In the genomic region with DNA sequence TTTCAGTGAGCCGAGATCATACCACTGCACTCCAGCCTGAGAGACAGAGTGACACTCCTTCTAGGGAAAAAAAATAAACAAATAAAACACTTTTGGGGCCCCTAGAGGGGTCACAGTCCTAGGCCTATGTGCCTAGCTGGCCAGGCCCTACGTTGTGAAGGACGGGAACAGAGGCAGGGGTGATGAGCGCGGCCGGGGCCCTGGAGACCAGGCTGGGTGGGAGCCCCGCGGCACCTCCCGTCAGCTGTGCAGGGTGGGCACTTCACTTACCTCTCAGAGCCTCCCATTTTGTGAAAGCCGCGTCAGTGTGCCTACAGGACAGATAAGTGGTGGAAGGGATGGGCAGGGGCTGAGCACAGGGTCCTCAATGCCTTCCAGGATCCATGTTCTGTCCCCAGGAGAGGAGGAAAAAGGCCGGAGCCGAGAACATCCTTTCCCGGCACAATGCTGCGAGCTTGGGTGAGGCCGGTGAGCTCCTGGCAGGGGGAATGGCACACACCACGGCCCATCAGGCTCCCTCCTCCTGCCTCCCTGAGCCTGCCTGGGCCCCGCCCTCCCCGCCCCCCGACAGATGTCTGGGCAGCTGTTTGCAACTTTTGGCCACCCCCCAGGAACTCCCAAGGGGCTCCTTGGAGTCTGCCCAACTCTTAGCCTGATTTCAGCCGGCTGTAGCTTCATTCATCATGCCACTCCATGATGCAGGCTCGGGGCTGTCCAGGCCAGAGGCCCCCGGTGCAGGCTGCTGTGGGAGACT, we compare ENCODE assay signal across 15 cellular contexts.
DNase-seq lines count a peak whose midpoint lies in the region; ATAC-seq and TF ChIP-seq lines count a peak whose summit lies in the region.
"Had no signal": no experiment of that assay in that cellular context is flagged by ENCODE, and none has a peak within 500 bp of the region (broad histone marks: within the 10 kb centered on the region; RNA-seq: fewer than 3 reads in every experiment).

No MANE protein-coding gene starts in this region.

- ATAC-seq in psoas muscle, result peak in 3 of 4 donors; percentile 51 to 64 (median 51)
- ATAC-seq: left colon had no signal

- TF ChIP-seq CTCF in fibroblast of the aortic adventitia (IDR thresholded peaks at IDR 0.05; ENCODE audit: insufficient read depth, low read length) (no peak), psoas muscle (IDR thresholded peaks at IDR 0.05) (no peak)

- no peak overlapping the region for H3K4me3 Mint-ChIP-seq in activated T-helper 1 cell treated with anti-CD3 and anti-CD28 coated beads, Interleukin-12 subunit alpha, Interleukin-12 subunit beta, Interleukin-2, Interleukin-4 antibody, amounts not matched to agents 30 ng/mL and 10 ng/mL and 1 ng/mL, durations not matched to agents 14 hours and 24 hours and 36 hours
- H3K4me3 Mint-ChIP-seq: B cell had no signal

- peak; percentile 91 for DNase-seq in DMS79 (lab: John Stamatoyannopoulos, UW)
- DNase-seq in NCI-H446 (lab: John Stamatoyannopoulos, UW), result peak; percentile 47 to 82
- DNase-seq in fibroblast of the aortic adventitia (ENCODE audit: low read depth), result peak; percentile 92
- DNase-seq in psoas muscle, result peak; percentile 62 to 82
- no peak for DNase-seq in activated CD4-positive, CD25-positive, alpha-beta regulatory T cell (lab: John Stamatoyannopoulos, UW)
- DNase-seq in activated T-helper 1 cell treated with anti-CD3 and anti-CD28 coated beads, Interleukin-12 subunit alpha, Interleukin-12 subunit beta, Interleukin-2, Interleukin-4 antibody, amounts not matched to agents 30 ng/mL and 10 ng/mL and 1 ng/mL, durations not matched to agents 14 hours and 24 hours and 36 hours (ENCODE audit: low spot score), result no peak
- no peak for DNase-seq in stimulated activated CD4-positive, alpha-beta T cell treated with anti-CD3 and anti-CD28 coated beads, Interleukin-1b, Interleukin-23, amount 100 ng/mL, for 48 hours
- no peak for DNase-seq in activated CD4-positive, alpha-beta T cell treated with anti-CD3 and anti-CD28 coated beads for 48 hours
- DNase-seq: activated CD4-positive, alpha-beta T cell treated with anti-CD3 and anti-CD28 coated beads for 1 hour; left colon; MV-4-11; SIG-M5; small intestine; thyroid gland had no signal

- no peaks in the 10 kb centered on the region for H3K27me3 Mint-ChIP-seq in activated T-helper 1 cell treated with anti-CD3 and anti-CD28 coated beads, Interleukin-12 subunit alpha, Interleukin-12 subunit beta, Interleukin-2, Interleukin-4 antibody, amounts not matched to agents 30 ng/mL and 10 ng/mL and 1 ng/mL, durations not matched to agents 14 hours and 24 hours and 36 hours (ENCODE audit: insufficient read depth)

- H3K27me3 ChIP-seq in psoas muscle (ENCODE audit: insufficient read depth in 3 of 3, low read length in 2 of 3), result peaks cover 0 to 4% (median 0%) of the 10 kb centered on the region in 3 donors
- H3K27me3 ChIP-seq: thyroid gland had no signal

- no peaks in the 10 kb centered on the region for H3K36me3 Mint-ChIP-seq in activated T-helper 1 cell treated with anti-CD3 and anti-CD28 coated beads, Interleukin-12 subunit alpha, Interleukin-12 subunit beta, Interleukin-2, Interleukin-4 antibody, amounts not matched to agents 30 ng/mL and 10 ng/mL and 1 ng/mL, durations not matched to agents 14 hours and 24 hours and 36 hours (ENCODE audit: low read depth)

- 51 to 61% (median 53%) methylated on average over 22 to 23 of the region's 23 CpGs for WGBS in psoas muscle, 3 donors

- no peaks in the 10 kb centered on the region for H3K9me3 Mint-ChIP-seq in activated T-helper 1 cell treated with anti-CD3 and anti-CD28 coated beads, Interleukin-12 subunit alpha, Interleukin-12 subunit beta, Interleukin-2, Interleukin-4 antibody, amounts not matched to agents 30 ng/mL and 10 ng/mL and 1 ng/mL, durations not matched to agents 14 hours and 24 hours and 36 hours

- H3K27ac Mint-ChIP-seq in activated T-helper 1 cell treated with anti-CD3 and anti-CD28 coated beads, Interleukin-12 subunit alpha, Interleukin-12 subunit beta, Interleukin-2, Interleukin-4 antibody, amounts not matched to agents 30 ng/mL and 10 ng/mL and 1 ng/mL, durations not matched to agents 14 hours and 24 hours and 36 hours, result no peak overlapping the region
- H3K27ac Mint-ChIP-seq: B cell had no signal

- H3K9me3 ChIP-seq in psoas muscle, result no peaks in the 10 kb centered on the region
- H3K9me3 ChIP-seq: thyroid gland had no signal

- no peak overlapping the region for H3K4me3 ChIP-seq in fibroblast of the aortic adventitia (ENCODE audit: low read depth, low read length)
- H3K4me3 ChIP-seq in psoas muscle, result no peak overlapping the region
- H3K4me3 ChIP-seq: thyroid gland had no signal

- H3K36me3 ChIP-seq in psoas muscle (ENCODE audit: insufficient read depth in 1 of 2, low read depth in 1 of 2), result no peaks in the 10 kb centered on the region
- H3K36me3 ChIP-seq: thyroid gland had no signal

- no peak overlapping the region for H3K27ac ChIP-seq in psoas muscle
- H3K27ac ChIP-seq: thyroid gland had no signal

- no peaks in the 10 kb centered on the region for H3K4me1 ChIP-seq in psoas muscle
- H3K4me1 ChIP-seq: thyroid gland had no signal

- H3K4me1 Mint-ChIP-seq in activated T-helper 1 cell treated with anti-CD3 and anti-CD28 coated beads, Interleukin-12 subunit alpha, Interleukin-12 subunit beta, Interleukin-2, Interleukin-4 antibody, amounts not matched to agents 30 ng/mL and 10 ng/mL and 1 ng/mL, durations not matched to agents 14 hours and 24 hours and 36 hours (ENCODE audit: low read depth), result no peaks in the 10 kb centered on the region
- H3K4me1 Mint-ChIP-seq: B cell had no signal

- intact Hi-C loops in psoas muscle (cut with DNase I), result loop anchor here (5.0 kb wide), 1 partner anchor 269 kb away; no protein-coding TSS in a partner anchor
- intact Hi-C loops in activated T-helper 1 cell treated with anti-CD3 and anti-CD28 coated beads, Interleukin-12 subunit alpha, Interleukin-12 subunit beta, Interleukin-2, Interleukin-4 antibody, amounts not matched to agents 30 ng/mL and 10 ng/mL and 1 ng/mL, durations not matched to agents 14 hours and 24 hours and 36 hours (cut with micrococcal nuclease), result no loop called here

Comparison
In these comparisons a context has a peak if more than half of its experiments do, and no peak if none do; other contexts are left out.
1. DNase-seq: peak in DMS79 (single experiment), NCI-H446 (2 of 2), fibroblast of the aortic adventitia (single experiment) and psoas muscle (2 of 2); none in activated CD4-positive, CD25-positive, alpha-beta regulatory T cell (0 of 4), activated T-helper 1 cell treated with anti-CD3 and anti-CD28 coated beads, Interleukin-12 subunit alpha, Interleukin-12 subunit beta, Interleukin-2, Interleukin-4 antibody, amounts not matched to agents 30 ng/mL and 10 ng/mL and 1 ng/mL, durations not matched to agents 14 hours and 24 hours and 36 hours (single experiment), stimulated activated CD4-positive, alpha-beta T cell treated with anti-CD3 and anti-CD28 coated beads, Interleukin-1b, Interleukin-23, amount 100 ng/mL, for 48 hours (single experiment) and activated CD4-positive, alpha-beta T cell treated with anti-CD3 and anti-CD28 coated beads for 48 hours (single experiment).